23 cellular contexts compared by ENCODE assay signal in the genomic region with DNA sequence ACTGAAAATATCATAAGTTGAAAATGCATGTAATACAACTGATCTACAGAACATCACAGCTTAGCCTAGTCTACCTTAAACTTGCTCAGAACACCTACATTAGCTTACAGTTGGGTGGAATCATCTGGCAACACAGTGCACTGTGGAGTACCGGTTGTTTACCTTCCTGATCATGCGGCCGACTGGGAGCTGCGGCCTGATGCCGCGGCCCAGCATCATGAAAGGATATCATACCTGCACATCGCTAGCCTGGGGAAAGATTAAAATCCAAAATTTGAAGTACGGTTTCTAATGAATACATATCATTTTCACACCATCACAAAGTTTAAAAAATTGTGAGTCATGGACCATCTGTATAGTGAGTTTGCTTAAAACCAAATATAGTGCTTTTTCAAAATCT. TPM values are rescaled to one million over a fixed set of nuclear protein-coding genes. Genes with fewer than 3 reads are reported as not detected.
A peak's percentile ranks its signal among the peaks of the same experiment; 100 is the strongest.
DNase-seq lines count a peak whose midpoint lies in the region; ATAC-seq, FAIRE-seq and TF ChIP-seq lines count a peak whose summit lies in the region.
"Had no signal": no experiment of that assay in that cellular context is flagged by ENCODE, and none has a peak within 500 bp of the region (broad histone marks: within the 10 kb centered on the region; RNA-seq: fewer than 3 reads in every experiment).

No MANE protein-coding gene starts in this region.

- H3K4me3 ChIP-seq in HepG2 (replicated peaks in 1 of 3; ENCODE audit: insufficient read depth in 1 of 3, low read depth in 2 of 3, low read length in 3 of 3) (no peak overlapping the region), right lobe of liver (no peak overlapping the region), neutrophil (ENCODE audit: low read depth in 1 of 2, low read length in 1 of 2) (peak overlapping the region in 1 of 2 experiments; percentile 83), lower lobe of right lung (no peak overlapping the region)
- H3K4me3 ChIP-seq: BLaER1 treated with 17β-estradiol and CSF1 and Interleukin-3, amounts not matched to agents 10 nM and 100 nM had no signal

- no peaks in the 10 kb centered on the region for H4K20me1 ChIP-seq in HepG2 (ENCODE audit: insufficient read depth, low read length)
- H4K20me1 ChIP-seq: BLaER1 treated with 17β-estradiol and CSF1 and Interleukin-3, amounts not matched to agents 10 nM and 100 nM had no signal

- TF ChIP-seq EP300 in HepG2 (IDR thresholded peaks at IDR 0.05; ENCODE audit: low read depth in 2 of 2, low read length in 2 of 2): no peak
- no peak for TF ChIP-seq EP300 in HepG2 (CRISPR knock-in tag; IDR thresholded peaks at IDR 0.05; ENCODE audit: borderline replicate concordance)

- intact Hi-C loops in HepG2 (cut with micrococcal nuclease; ENCODE audit: unreplicated experiment): no loop called here
- intact Hi-C loops in right lobe of liver (cut with DNase I): no loop called here
- intact Hi-C loops in lower lobe of right lung (cut with DNase I): no loop called here

- TF ChIP-seq CTCF in HepG2 (CRISPR knock-in tag; IDR thresholded peaks at IDR 0.05) (no peak), right lobe of liver (IDR thresholded peaks at IDR 0.05) (no peak), neutrophil (IDR thresholded peaks at IDR 0.05) (no peak), lower lobe of right lung (IDR thresholded peaks at IDR 0.05) (no peak), GM13976 (IDR thresholded peaks at IDR 0.05; ENCODE audit: borderline replicate concordance, control extremely low read depth, extremely low read depth, insufficient read depth, missing control alignments) (no peak)

- in situ Hi-C loops in HepG2 (cut with HindIII; ENCODE audit: extremely low pct_ligation_motif_present, low pct_unique_long_range_greater_than_20kb) (no loop called here), GM13976 (cut with MboI; ENCODE audit: low sequenced_read_pairs, unreplicated experiment) (no loop called here)

- H3K79me2 ChIP-seq in HepG2 (ENCODE audit: insufficient read depth, low read length): no peaks in the 10 kb centered on the region

- no peak overlapping the region for H3K9ac ChIP-seq in HepG2 (ENCODE audit: insufficient read depth, low read depth, low read length)

- no peak overlapping the region for H3K27ac ChIP-seq in HepG2 (ENCODE audit: extremely low read length, insufficient read depth, low read length)
- no peak overlapping the region for H3K27ac ChIP-seq in right lobe of liver
- peak overlapping the region; percentile 94 for H3K27ac ChIP-seq in neutrophil
- no peak overlapping the region for H3K27ac ChIP-seq in lower lobe of right lung

- DNase-seq in HepG2 (ENCODE audit: low spot score) (no peak), right lobe of liver (no peak), SHP77 treated with DMSO at 0.1 percent for 48 hours (lab: John Stamatoyannopoulos, UW) (peak; percentile 6), lower lobe of right lung (no peak), mucosa of gallbladder (ENCODE audit: low spot score) (no peak), GM13976 (ENCODE audit: low spot score) (no peak), NCI-H1417 treated with DMSO at 0.1 percent for 48 hours (lab: John Stamatoyannopoulos, UW) (no peak)
- DNase-seq: 8988T, DMS79, H7, HFFc6, KG1, NCI-H1105, NCI-H2029 treated with DMSO at 0.1 percent for 48 hours, NCI-H2171, NCI-H345, NCI-H524, PC-3, Right ventricle myocardium superior had no signal

- ATAC-seq in HepG2 (peak; percentile 67), right lobe of liver (no peak), lower lobe of right lung (no peak)
- ATAC-seq: PC-3 had no signal

- WGBS in HepG2 (ENCODE audit: low lambda C conversion rate): 11% methylated on average over 8 of the region's 8 CpGs
- 48% methylated on average over 8 of the region's 8 CpGs for WGBS in right lobe of liver (ENCODE audit: insufficient coverage, low coverage, low lambda C conversion rate, missing lambda C conversion rate)

- no peaks in the 10 kb centered on the region for H3K4me1 ChIP-seq in HepG2 (ENCODE audit: insufficient read depth, low read length)
- no peaks in the 10 kb centered on the region for H3K4me1 ChIP-seq in right lobe of liver
- peaks cover 47 to 55% of the 10 kb centered on the region in 2 experiments for H3K4me1 ChIP-seq in neutrophil (ENCODE audit: control insufficient read depth in 1 of 2, insufficient read depth in 1 of 2, low read depth in 1 of 2, low read length in 1 of 2)
- H3K4me1 ChIP-seq in lower lobe of right lung: peaks cover 27% of the 10 kb centered on the region

- POLR2A ChIA-PET in HepG2 (lab: Yijun Ruan, JAX): no interaction called here

- H2AFZ ChIP-seq in HepG2 (ENCODE audit: low read length): no peak overlapping the region

- no peak overlapping the region for H3K4me2 ChIP-seq in HepG2 (ENCODE audit: low read depth, low read length)

- no TSS peak for BruUV-seq in HepG2 (replicated peaks; lab: Mats Ljungman, UMichigan)

- no peaks in the 10 kb centered on the region for H3K27me3 ChIP-seq in HepG2 (ENCODE audit: control insufficient read depth in 1 of 2, insufficient read depth in 2 of 2, low read length in 2 of 2)
- H3K27me3 ChIP-seq in right lobe of liver: no peaks in the 10 kb centered on the region
- H3K27me3 ChIP-seq in neutrophil: no peaks in the 10 kb centered on the region
- H3K27me3 ChIP-seq in lower lobe of right lung (ENCODE audit: low read depth): no peaks in the 10 kb centered on the region

- no peaks in the 10 kb centered on the region for H3K36me3 ChIP-seq in HepG2 (replicated peaks in 1 of 2; ENCODE audit: control insufficient read depth in 1 of 2, insufficient read depth in 2 of 2, low read length in 2 of 2)
- no peaks in the 10 kb centered on the region for H3K36me3 ChIP-seq in right lobe of liver
- H3K36me3 ChIP-seq in neutrophil: peaks cover 28% of the 10 kb centered on the region
- H3K36me3 ChIP-seq in lower lobe of right lung: peaks cover 8% of the 10 kb centered on the region

- TF ChIP-seq POLR2A in HepG2 (IDR thresholded peaks at IDR 0.05; ENCODE audit: insufficient read depth in 1 of 2, low read depth in 2 of 2, low read length in 2 of 2) (no peak), right lobe of liver (IDR thresholded peaks at IDR 0.05) (no peak)

- TF ChIP-seq RAD21 in HepG2 (CRISPR knock-in tag; IDR thresholded peaks at IDR 0.05): no peak

- FAIRE-seq in HepG2 (lab: Jason Lieb, UNC): no peak

- CTCF ChIA-PET in HepG2 (lab: Yijun Ruan, JAX; ENCODE audit: low intra/inter-chr PET ratio, low total read pairs): no interaction called here

- no peaks in the 10 kb centered on the region for H3K9me3 ChIP-seq in HepG2 (ENCODE audit: low read length)
- H3K9me3 ChIP-seq in right lobe of liver: no peaks in the 10 kb centered on the region
- H3K9me3 ChIP-seq in neutrophil: no peaks in the 10 kb centered on the region
- no peaks in the 10 kb centered on the region for H3K9me3 ChIP-seq in lower lobe of right lung

RNA-seq across cellular contexts. Expression of a gene that starts 1.8 kb away (rescaled TPM):
- total RNA-seq in HepG2 (2016; rRNA removed; fragmentation: Illumina TruSeq; extraction: Trizol): not detected in 2 replicates
- not detected in 2 replicates for total RNA-seq in HepG2 (2016; cell fraction: cytosol; rRNA removed; fragmentation: Illumina TruSeq; extraction: Trizol; ENCODE audit: low read depth)
- total RNA-seq in HepG2 (2016; cell fraction: insoluble cytoplasmic fraction; rRNA removed; fragmentation: Illumina TruSeq; extraction: Trizol): not detected in 2 replicates
- not detected in 2 replicates for total RNA-seq in HepG2 (2016; cell fraction: membrane; rRNA removed; fragmentation: Illumina TruSeq; extraction: Trizol)
- total RNA-seq in HepG2 (2016; cell fraction: nucleus; rRNA removed; fragmentation: Illumina TruSeq; extraction: Trizol): not detected in 2 replicates
- not detected in 2 replicates for polyA plus RNA-seq in HepG2 (2011; rRNA removed)
- polyA plus RNA-seq in HepG2 (2011; cell fraction: cytosol; rRNA removed): not detected in 2 replicates
- not detected in 2 replicates for polyA plus RNA-seq in HepG2 (2011; cell fraction: nucleus; rRNA removed)
- 0.05 and 0.08 TPM in 2 replicates for polyA plus RNA-seq in HepG2 (2012)
- not detected in 2 replicates for polyA plus RNA-seq in HepG2 (2016; cell fraction: cytosol; fragmentation: Illumina TruSeq; extraction: Trizol; ENCODE audit: low read depth)
- not detected in 2 replicates for polyA plus RNA-seq in HepG2 (2016; cell fraction: insoluble cytoplasmic fraction; fragmentation: Illumina TruSeq; extraction: Trizol; ENCODE audit: low read depth)
- polyA plus RNA-seq in HepG2 (2016; cell fraction: membrane; fragmentation: Illumina TruSeq; extraction: Trizol; ENCODE audit: low read depth): not detected in 2 replicates
- not detected in 2 replicates for polyA plus RNA-seq in HepG2 (2016; cell fraction: nucleus; fragmentation: Illumina TruSeq; extraction: Trizol; ENCODE audit: insufficient read depth, low read depth)
- not detected in 2 replicates for polyA minus RNA-seq in HepG2 (2011; rRNA and poly(A)+ RNA removed; ENCODE audit: low replicate concordance)
- not detected in 2 replicates for polyA minus RNA-seq in HepG2 (2011; cell fraction: cytosol; rRNA and poly(A)+ RNA removed)
- under 0.01 and 0.26 TPM in 2 replicates for polyA minus RNA-seq in HepG2 (2011; cell fraction: nucleus; rRNA and poly(A)+ RNA removed)
- 1 to 10 TPM in 1 of 6 experiments, under 1 TPM in 5; 0.13 to 1.2 (median 0.54) TPM for total RNA-seq in right lobe of liver
- 13.5 TPM for total RNA-seq in lower lobe of right lung
- 2.8 TPM for total RNA-seq in mucosa of gallbladder
- total RNA-seq: HT-29, PC-3 had no signal

RNA-seq across cellular contexts. Expression of a gene that starts 48.1 kb away (rescaled TPM):
- total RNA-seq in HepG2 (2016; rRNA removed; fragmentation: Illumina TruSeq; extraction: Trizol) (not detected in 2 replicates), right lobe of liver (not detected), lower lobe of right lung (not detected), mucosa of gallbladder (not detected)
- not detected in 2 replicates for total RNA-seq in HepG2 (2016; cell fraction: cytosol; rRNA removed; fragmentation: Illumina TruSeq; extraction: Trizol; ENCODE audit: low read depth)
- not detected in 2 replicates for total RNA-seq in HepG2 (2016; cell fraction: insoluble cytoplasmic fraction; rRNA removed; fragmentation: Illumina TruSeq; extraction: Trizol)
- total RNA-seq in HepG2 (2016; cell fraction: membrane; rRNA removed; fragmentation: Illumina TruSeq; extraction: Trizol): not detected in 2 replicates
- not detected in 2 replicates for total RNA-seq in HepG2 (2016; cell fraction: nucleus; rRNA removed; fragmentation: Illumina TruSeq; extraction: Trizol)
- polyA plus RNA-seq in HepG2 (2011; rRNA removed): not detected in 2 replicates
- not detected in 2 replicates for polyA plus RNA-seq in HepG2 (2011; cell fraction: cytosol; rRNA removed)
- not detected in 2 replicates for polyA plus RNA-seq in HepG2 (2011; cell fraction: nucleus; rRNA removed)
- polyA plus RNA-seq in HepG2 (2012): not detected in 2 replicates
- not detected in 2 replicates for polyA plus RNA-seq in HepG2 (2016; cell fraction: cytosol; fragmentation: Illumina TruSeq; extraction: Trizol; ENCODE audit: low read depth)
- polyA plus RNA-seq in HepG2 (2016; cell fraction: insoluble cytoplasmic fraction; fragmentation: Illumina TruSeq; extraction: Trizol; ENCODE audit: low read depth): not detected in 2 replicates
- polyA plus RNA-seq in HepG2 (2016; cell fraction: membrane; fragmentation: Illumina TruSeq; extraction: Trizol; ENCODE audit: low read depth): not detected in 2 replicates
- polyA plus RNA-seq in HepG2 (2016; cell fraction: nucleus; fragmentation: Illumina TruSeq; extraction: Trizol; ENCODE audit: insufficient read depth, low read depth): not detected in 2 replicates
- not detected in 2 replicates for polyA minus RNA-seq in HepG2 (2011; rRNA and poly(A)+ RNA removed; ENCODE audit: low replicate concordance)
- not detected in 2 replicates for polyA minus RNA-seq in HepG2 (2011; cell fraction: cytosol; rRNA and poly(A)+ RNA removed)
- polyA minus RNA-seq in HepG2 (2011; cell fraction: nucleus; rRNA and poly(A)+ RNA removed): not detected in 2 replicates
- total RNA-seq: H7, HFFc6, HT-29, PC-3, Right ventricle myocardium superior, RPMI7951 had no signal
